In genomic region chr4:94870151-94870550, GRCh38 we compare ENCODE assay signal across 18 cellular contexts.
"Had no signal": no experiment of that assay in that cellular context is flagged by ENCODE, and none has a peak within 500 bp of the region (broad histone marks: within the 10 kb centered on the region; RNA-seq: fewer than 3 reads in every experiment).

No MANE protein-coding gene starts in this region.

- H3K36me3 Mint-ChIP-seq: activated CD8-positive, alpha-beta memory T cell treated with anti-CD3 and anti-CD28 coated beads, Interleukin-2, amount 10 ng/mL, durations not matched to agents 7 days and 5 days; activated naive CD4-positive, alpha-beta T cell treated with anti-CD3 and anti-CD28 coated beads, Interleukin-2, amount 10 ng/mL, durations not matched to agents 7 days and 5 days; naive thymus-derived CD8-positive, alpha-beta T cell; stimulated activated naive B cell treated with anti-CD40 and anti-IgM and Interleukin-4, amounts not matched to agents 10 μg/mL and 1 μg/mL and 100 μg/mL, for 72 hours had no signal

- H3K4me3 Mint-ChIP-seq: activated CD8-positive, alpha-beta memory T cell treated with anti-CD3 and anti-CD28 coated beads, Interleukin-2, amount 10 ng/mL, durations not matched to agents 7 days and 5 days; activated naive CD4-positive, alpha-beta T cell treated with anti-CD3 and anti-CD28 coated beads, Interleukin-2, amount 10 ng/mL, durations not matched to agents 7 days and 5 days; naive thymus-derived CD8-positive, alpha-beta T cell; stimulated activated naive B cell treated with anti-CD40 and anti-IgM and Interleukin-4, amounts not matched to agents 10 μg/mL and 1 μg/mL and 100 μg/mL, for 72 hours; T-helper 17 cell had no signal

- H3K9me3 Mint-ChIP-seq: activated naive CD4-positive, alpha-beta T cell treated with anti-CD3 and anti-CD28 coated beads, Interleukin-2, amount 10 ng/mL, durations not matched to agents 7 days and 5 days; activated T-helper 2 cell treated with anti-CD3 and anti-CD28 coated beads, Interferon-gamma antibody, Interleukin-2, Interleukin-4, amounts not matched to agents 10 μg/mL and 5 μg/mL and 100 μg/mL, durations not matched to agents 14 hours and 24 hours and 36 hours; naive thymus-derived CD8-positive, alpha-beta T cell; stimulated activated naive B cell treated with anti-CD40 and anti-IgM and Interleukin-4, amounts not matched to agents 10 μg/mL and 1 μg/mL and 100 μg/mL, for 72 hours had no signal

- H3K4me3 ChIP-seq: cardiac muscle cell, dorsolateral prefrontal cortex, left ventricle myocardium inferior, tibial nerve had no signal

- FAIRE-seq: kidney had no signal

- H3K27ac Mint-ChIP-seq: activated CD8-positive, alpha-beta memory T cell treated with anti-CD3 and anti-CD28 coated beads, Interleukin-2, amount 10 ng/mL, durations not matched to agents 7 days and 5 days; activated naive CD4-positive, alpha-beta T cell treated with anti-CD3 and anti-CD28 coated beads, Interleukin-2, amount 10 ng/mL, durations not matched to agents 7 days and 5 days; activated T-helper 2 cell treated with anti-CD3 and anti-CD28 coated beads, Interferon-gamma antibody, Interleukin-2, Interleukin-4, amounts not matched to agents 10 μg/mL and 5 μg/mL and 100 μg/mL, durations not matched to agents 14 hours and 24 hours and 36 hours; naive thymus-derived CD8-positive, alpha-beta T cell; stimulated activated naive B cell treated with anti-CD40 and anti-IgM and Interleukin-4, amounts not matched to agents 10 μg/mL and 1 μg/mL and 100 μg/mL, for 72 hours; T-helper 17 cell had no signal

- DNase-seq: activated CD4-positive, alpha-beta T cell treated with anti-CD3 and anti-CD28 coated beads, Interleukin-2, amount 50 U/mL, for 48 hours; activated CD8-positive, alpha-beta memory T cell treated with anti-CD3 and anti-CD28 coated beads, Interleukin-2, amount 10 ng/mL, durations not matched to agents 7 days and 5 days; activated naive CD4-positive, alpha-beta T cell treated with anti-CD3 and anti-CD28 coated beads, Interleukin-2, amount 10 ng/mL, durations not matched to agents 7 days and 5 days; activated T-cell treated with anti-CD3 and anti-CD28 coated beads, Interleukin-2, amount 50 U/mL, for 1 hour; dorsolateral prefrontal cortex; erythroblast; hypothalamus; kidney; left ventricle myocardium inferior; naive thymus-derived CD8-positive, alpha-beta T cell; retina; stimulated activated CD4-positive, alpha-beta T cell treated with anti-CD3 and anti-CD28 coated beads, Interleukin-2, amount 100 ng/mL, for 48 hours; stimulated activated naive B cell treated with anti-CD40 and anti-IgM and Interleukin-4, amounts not matched to agents 10 μg/mL and 1 μg/mL and 100 μg/mL, for 72 hours; T-helper 17 cell; WERI-Rb-1 had no signal

- H3K27me3 Mint-ChIP-seq: activated CD8-positive, alpha-beta memory T cell treated with anti-CD3 and anti-CD28 coated beads, Interleukin-2, amount 10 ng/mL, durations not matched to agents 7 days and 5 days; activated naive CD4-positive, alpha-beta T cell treated with anti-CD3 and anti-CD28 coated beads, Interleukin-2, amount 10 ng/mL, durations not matched to agents 7 days and 5 days; naive thymus-derived CD8-positive, alpha-beta T cell; stimulated activated naive B cell treated with anti-CD40 and anti-IgM and Interleukin-4, amounts not matched to agents 10 μg/mL and 1 μg/mL and 100 μg/mL, for 72 hours; T-helper 17 cell had no signal

- ATAC-seq: activated CD8-positive, alpha-beta memory T cell treated with anti-CD3 and anti-CD28 coated beads, Interleukin-2, amount 10 ng/mL, durations not matched to agents 7 days and 5 days; naive thymus-derived CD8-positive, alpha-beta T cell; stimulated activated naive B cell treated with anti-CD40 and anti-IgM and Interleukin-4, amounts not matched to agents 10 μg/mL and 1 μg/mL and 100 μg/mL, for 72 hours; T-helper 17 cell had no signal

- H3K4me1 Mint-ChIP-seq: activated CD8-positive, alpha-beta memory T cell treated with anti-CD3 and anti-CD28 coated beads, Interleukin-2, amount 10 ng/mL, durations not matched to agents 7 days and 5 days; activated naive CD4-positive, alpha-beta T cell treated with anti-CD3 and anti-CD28 coated beads, Interleukin-2, amount 10 ng/mL, durations not matched to agents 7 days and 5 days; naive thymus-derived CD8-positive, alpha-beta T cell; stimulated activated naive B cell treated with anti-CD40 and anti-IgM and Interleukin-4, amounts not matched to agents 10 μg/mL and 1 μg/mL and 100 μg/mL, for 72 hours; T-helper 17 cell had no signal
